1 cellular context compared by ENCODE assay signal in the genomic region with DNA sequence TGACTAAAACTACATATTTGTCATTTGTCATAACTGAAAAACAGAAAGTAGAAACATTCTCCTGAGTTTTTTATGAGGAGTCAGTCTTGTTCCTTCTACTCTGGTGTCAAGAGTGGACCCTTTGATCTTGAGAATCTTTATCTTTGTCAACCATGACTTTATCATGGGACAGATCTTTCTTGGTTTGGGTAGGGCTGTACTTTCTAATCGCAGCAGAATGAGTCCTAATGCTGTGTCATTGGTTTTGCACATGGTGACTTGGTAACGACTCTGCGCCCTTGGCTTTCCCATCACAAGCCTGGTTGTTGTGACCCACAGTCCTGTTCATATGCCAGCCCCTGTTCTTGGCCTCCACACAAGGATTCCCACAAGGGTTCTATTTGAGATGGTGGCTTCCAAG.
A peak's percentile ranks its signal among the peaks of the same experiment; 100 is the strongest.
TF ChIP-seq lines count a peak whose summit lies in the region.

No MANE protein-coding gene starts in this region.

TF ChIP-seq in K562, 482 proteins besides CTCF, POLR2A, EP300 and RAD21 (continues in another document):
- TF ChIP-seq, protein P1, sequence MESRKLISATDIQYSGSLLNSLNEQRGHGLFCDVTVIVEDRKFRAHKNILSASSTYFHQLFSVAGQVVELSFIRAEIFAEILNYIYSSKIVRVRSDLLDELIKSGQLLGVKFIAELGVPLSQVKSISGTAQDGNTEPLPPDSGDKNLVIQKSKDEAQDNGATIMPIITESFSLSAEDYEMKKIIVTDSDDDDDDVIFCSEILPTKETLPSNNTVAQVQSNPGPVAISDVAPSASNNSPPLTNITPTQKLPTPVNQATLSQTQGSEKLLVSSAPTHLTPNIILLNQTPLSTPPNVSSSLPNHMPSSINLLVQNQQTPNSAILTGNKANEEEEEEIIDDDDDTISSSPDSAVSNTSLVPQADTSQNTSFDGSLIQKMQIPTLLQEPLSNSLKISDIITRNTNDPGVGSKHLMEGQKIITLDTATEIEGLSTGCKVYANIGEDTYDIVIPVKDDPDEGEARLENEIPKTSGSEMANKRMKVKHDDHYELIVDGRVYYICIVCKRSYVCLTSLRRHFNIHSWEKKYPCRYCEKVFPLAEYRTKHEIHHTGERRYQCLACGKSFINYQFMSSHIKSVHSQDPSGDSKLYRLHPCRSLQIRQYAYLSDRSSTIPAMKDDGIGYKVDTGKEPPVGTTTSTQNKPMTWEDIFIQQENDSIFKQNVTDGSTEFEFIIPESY (CRISPR knock-in tag; IDR thresholded peaks at IDR 0.05): no peak
- no peak for TF ChIP-seq EZH2 (IDR thresholded peaks at IDR 0.05; ENCODE audit: borderline replicate concordance, low read depth, low read length)
- TF ChIP-seq SMARCE1 (IDR thresholded peaks at IDR 0.05): peak; percentile 53
- no peak for TF ChIP-seq ZNF436 (CRISPR knock-in tag; IDR thresholded peaks at IDR 0.05)
- no peak for TF ChIP-seq SRSF3 (IDR thresholded peaks at IDR 0.05; ENCODE audit: insufficient read depth, low read length)
- TF ChIP-seq MAFF (IDR thresholded peaks at IDR 0.05; ENCODE audit: low read length): peak; percentile 36; the same call in 1 of the 2 replicates
- TF ChIP-seq PML (IDR thresholded peaks at IDR 0.05; ENCODE audit: low read length): no peak
- 0 out of 2 replicates have a peak, but pooled peaks have one; percentile 59 for TF ChIP-seq ZNF41 (CRISPR knock-in tag; conservative IDR thresholded peaks at IDR 0.05)
- TF ChIP-seq, protein P2, sequence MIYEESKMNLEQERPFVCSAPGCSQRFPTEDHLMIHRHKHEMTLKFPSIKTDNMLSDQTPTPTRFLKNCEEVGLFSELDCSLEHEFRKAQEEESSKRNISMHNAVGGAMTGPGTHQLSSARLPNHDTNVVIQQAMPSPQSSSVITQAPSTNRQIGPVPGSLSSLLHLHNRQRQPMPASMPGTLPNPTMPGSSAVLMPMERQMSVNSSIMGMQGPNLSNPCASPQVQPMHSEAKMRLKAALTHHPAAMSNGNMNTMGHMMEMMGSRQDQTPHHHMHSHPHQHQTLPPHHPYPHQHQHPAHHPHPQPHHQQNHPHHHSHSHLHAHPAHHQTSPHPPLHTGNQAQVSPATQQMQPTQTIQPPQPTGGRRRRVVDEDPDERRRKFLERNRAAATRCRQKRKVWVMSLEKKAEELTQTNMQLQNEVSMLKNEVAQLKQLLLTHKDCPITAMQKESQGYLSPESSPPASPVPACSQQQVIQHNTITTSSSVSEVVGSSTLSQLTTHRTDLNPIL (CRISPR knock-in tag; IDR thresholded peaks at IDR 0.05): no peak
- TF ChIP-seq, protein P3, sequence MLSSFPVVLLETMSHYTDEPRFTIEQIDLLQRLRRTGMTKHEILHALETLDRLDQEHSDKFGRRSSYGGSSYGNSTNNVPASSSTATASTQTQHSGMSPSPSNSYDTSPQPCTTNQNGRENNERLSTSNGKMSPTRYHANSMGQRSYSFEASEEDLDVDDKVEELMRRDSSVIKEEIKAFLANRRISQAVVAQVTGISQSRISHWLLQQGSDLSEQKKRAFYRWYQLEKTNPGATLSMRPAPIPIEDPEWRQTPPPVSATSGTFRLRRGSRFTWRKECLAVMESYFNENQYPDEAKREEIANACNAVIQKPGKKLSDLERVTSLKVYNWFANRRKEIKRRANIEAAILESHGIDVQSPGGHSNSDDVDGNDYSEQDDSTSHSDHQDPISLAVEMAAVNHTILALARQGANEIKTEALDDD (IDR thresholded peaks at IDR 0.05): peak; percentile 47; the same call in 1 of the 2 replicates
- peak; percentile 95 for TF ChIP-seq LEF1 (IDR thresholded peaks at IDR 0.05)
- TF ChIP-seq ZNF282 (CRISPR knock-in tag; IDR thresholded peaks at IDR 0.05): no peak
- TF ChIP-seq, protein P4, sequence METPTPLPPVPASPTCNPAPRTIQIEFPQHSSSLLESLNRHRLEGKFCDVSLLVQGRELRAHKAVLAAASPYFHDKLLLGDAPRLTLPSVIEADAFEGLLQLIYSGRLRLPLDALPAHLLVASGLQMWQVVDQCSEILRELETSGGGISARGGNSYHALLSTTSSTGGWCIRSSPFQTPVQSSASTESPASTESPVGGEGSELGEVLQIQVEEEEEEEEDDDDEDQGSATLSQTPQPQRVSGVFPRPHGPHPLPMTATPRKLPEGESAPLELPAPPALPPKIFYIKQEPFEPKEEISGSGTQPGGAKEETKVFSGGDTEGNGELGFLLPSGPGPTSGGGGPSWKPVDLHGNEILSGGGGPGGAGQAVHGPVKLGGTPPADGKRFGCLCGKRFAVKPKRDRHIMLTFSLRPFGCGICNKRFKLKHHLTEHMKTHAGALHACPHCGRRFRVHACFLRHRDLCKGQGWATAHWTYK (CRISPR knock-in tag; IDR thresholded peaks at IDR 0.05): no peak
- TF ChIP-seq PCBP2 (IDR thresholded peaks at IDR 0.05; ENCODE audit: low read depth, low read length, poor library complexity, severe bottlenecking): no peak
- no peak for TF ChIP-seq ZNF79 (CRISPR knock-in tag; IDR thresholded peaks at IDR 0.05; ENCODE audit: low read depth)
- TF ChIP-seq RBM22 (IDR thresholded peaks at IDR 0.05; ENCODE audit: low read depth, low read length, poor library complexity, severe bottlenecking): no peak
- TF ChIP-seq, protein P5, sequence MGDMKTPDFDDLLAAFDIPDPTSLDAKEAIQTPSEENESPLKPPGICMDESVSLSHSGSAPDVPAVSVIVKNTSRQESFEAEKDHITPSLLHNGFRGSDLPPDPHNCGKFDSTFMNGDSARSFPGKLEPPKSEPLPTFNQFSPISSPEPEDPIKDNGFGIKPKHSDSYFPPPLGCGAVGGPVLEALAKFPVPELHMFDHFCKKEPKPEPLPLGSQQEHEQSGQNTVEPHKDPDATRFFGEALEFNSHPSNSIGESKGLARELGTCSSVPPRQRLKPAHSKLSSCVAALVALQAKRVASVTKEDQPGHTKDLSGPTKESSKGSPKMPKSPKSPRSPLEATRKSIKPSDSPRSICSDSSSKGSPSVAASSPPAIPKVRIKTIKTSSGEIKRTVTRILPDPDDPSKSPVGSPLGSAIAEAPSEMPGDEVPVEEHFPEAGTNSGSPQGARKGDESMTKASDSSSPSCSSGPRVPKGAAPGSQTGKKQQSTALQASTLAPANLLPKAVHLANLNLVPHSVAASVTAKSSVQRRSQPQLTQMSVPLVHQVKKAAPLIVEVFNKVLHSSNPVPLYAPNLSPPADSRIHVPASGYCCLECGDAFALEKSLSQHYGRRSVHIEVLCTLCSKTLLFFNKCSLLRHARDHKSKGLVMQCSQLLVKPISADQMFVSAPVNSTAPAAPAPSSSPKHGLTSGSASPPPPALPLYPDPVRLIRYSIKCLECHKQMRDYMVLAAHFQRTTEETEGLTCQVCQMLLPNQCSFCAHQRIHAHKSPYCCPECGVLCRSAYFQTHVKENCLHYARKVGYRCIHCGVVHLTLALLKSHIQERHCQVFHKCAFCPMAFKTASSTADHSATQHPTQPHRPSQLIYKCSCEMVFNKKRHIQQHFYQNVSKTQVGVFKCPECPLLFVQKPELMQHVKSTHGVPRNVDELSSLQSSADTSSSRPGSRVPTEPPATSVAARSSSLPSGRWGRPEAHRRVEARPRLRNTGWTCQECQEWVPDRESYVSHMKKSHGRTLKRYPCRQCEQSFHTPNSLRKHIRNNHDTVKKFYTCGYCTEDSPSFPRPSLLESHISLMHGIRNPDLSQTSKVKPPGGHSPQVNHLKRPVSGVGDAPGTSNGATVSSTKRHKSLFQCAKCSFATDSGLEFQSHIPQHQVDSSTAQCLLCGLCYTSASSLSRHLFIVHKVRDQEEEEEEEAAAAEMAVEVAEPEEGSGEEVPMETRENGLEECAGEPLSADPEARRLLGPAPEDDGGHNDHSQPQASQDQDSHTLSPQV (IDR thresholded peaks at IDR 0.05): peak; percentile 51; the same call in 1 of the 2 replicates
- no peak for TF ChIP-seq SMARCB1 (IDR thresholded peaks at IDR 0.05; ENCODE audit: insufficient read length, low read depth)
- no peak for TF ChIP-seq ZC3H11A (IDR thresholded peaks at IDR 0.05; ENCODE audit: low read depth, low read length)
- TF ChIP-seq PTTG1 (tag; IDR thresholded peaks at IDR 0.05; ENCODE audit: low read depth): no peak
- peak; percentile 73 for TF ChIP-seq ARID1B (IDR thresholded peaks at IDR 0.05)
- TF ChIP-seq ARHGAP35 (IDR thresholded peaks at IDR 0.05; ENCODE audit: partially characterized antibody): no peak
- no peak for TF ChIP-seq JUN (IDR thresholded peaks at IDR 0.05; ENCODE audit: borderline replicate concordance, low read depth, low read length)
- no peak for TF ChIP-seq JUN (CRISPR knock-in tag; IDR thresholded peaks at IDR 0.05; ENCODE audit: borderline replicate concordance)
- peak; percentile 72 for TF ChIP-seq DPF2 (IDR thresholded peaks at IDR 0.05)
- no peak for TF ChIP-seq LCOR (CRISPR knock-in tag; IDR thresholded peaks at IDR 0.05)
- peak; percentile 54 for TF ChIP-seq MEIS2 (IDR thresholded peaks at IDR 0.05; ENCODE audit: partially characterized antibody)
- TF ChIP-seq MTA1 (IDR thresholded peaks at IDR 0.05; ENCODE audit: borderline replicate concordance): peak; percentile 42; the same call in 1 of the 2 replicates
- TF ChIP-seq, protein P6, sequence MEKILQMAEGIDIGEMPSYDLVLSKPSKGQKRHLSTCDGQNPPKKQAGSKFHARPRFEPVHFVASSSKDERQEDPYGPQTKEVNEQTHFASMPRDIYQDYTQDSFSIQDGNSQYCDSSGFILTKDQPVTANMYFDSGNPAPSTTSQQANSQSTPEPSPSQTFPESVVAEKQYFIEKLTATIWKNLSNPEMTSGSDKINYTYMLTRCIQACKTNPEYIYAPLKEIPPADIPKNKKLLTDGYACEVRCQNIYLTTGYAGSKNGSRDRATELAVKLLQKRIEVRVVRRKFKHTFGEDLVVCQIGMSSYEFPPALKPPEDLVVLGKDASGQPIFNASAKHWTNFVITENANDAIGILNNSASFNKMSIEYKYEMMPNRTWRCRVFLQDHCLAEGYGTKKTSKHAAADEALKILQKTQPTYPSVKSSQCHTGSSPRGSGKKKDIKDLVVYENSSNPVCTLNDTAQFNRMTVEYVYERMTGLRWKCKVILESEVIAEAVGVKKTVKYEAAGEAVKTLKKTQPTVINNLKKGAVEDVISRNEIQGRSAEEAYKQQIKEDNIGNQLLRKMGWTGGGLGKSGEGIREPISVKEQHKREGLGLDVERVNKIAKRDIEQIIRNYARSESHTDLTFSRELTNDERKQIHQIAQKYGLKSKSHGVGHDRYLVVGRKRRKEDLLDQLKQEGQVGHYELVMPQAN (IDR thresholded peaks at IDR 0.05; ENCODE audit: borderline replicate concordance): no peak
- TF ChIP-seq HOXB6 (CRISPR knock-in tag; IDR thresholded peaks at IDR 0.05; ENCODE audit: borderline replicate concordance): no peak
- TF ChIP-seq, protein P7, sequence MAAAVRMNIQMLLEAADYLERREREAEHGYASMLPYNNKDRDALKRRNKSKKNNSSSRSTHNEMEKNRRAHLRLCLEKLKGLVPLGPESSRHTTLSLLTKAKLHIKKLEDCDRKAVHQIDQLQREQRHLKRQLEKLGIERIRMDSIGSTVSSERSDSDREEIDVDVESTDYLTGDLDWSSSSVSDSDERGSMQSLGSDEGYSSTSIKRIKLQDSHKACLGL (CRISPR knock-in tag; IDR thresholded peaks at IDR 0.05; ENCODE audit: borderline replicate concordance, poor library complexity, severe bottlenecking): no peak
- peak; percentile 32 for TF ChIP-seq CBFA2T2 (conservative IDR thresholded peaks at IDR 0.05)
- no peak for TF ChIP-seq SAFB (IDR thresholded peaks at IDR 0.05; ENCODE audit: borderline replicate concordance, low read depth, low read length)
- TF ChIP-seq ZNF445 (CRISPR knock-in tag; IDR thresholded peaks at IDR 0.05; ENCODE audit: low read depth): no peak
- TF ChIP-seq ZNF3 (CRISPR knock-in tag; IDR thresholded peaks at IDR 0.05): no peak
- no peak for TF ChIP-seq SIN3A (IDR thresholded peaks at IDR 0.05; ENCODE audit: borderline replicate concordance in 2 of 2, control insufficient read depth in 1 of 2, low read depth in 2 of 2, low read length in 2 of 2)
- TF ChIP-seq MYC (IDR thresholded peaks at IDR 0.05; ENCODE audit: low read depth, low read length): 0 out of 2 replicates have a peak, but pooled peaks have one; percentile 43
- no peak for TF ChIP-seq MYC (CRISPR knock-in tag; IDR thresholded peaks at IDR 0.05; ENCODE audit: borderline replicate concordance, low read depth)
- TF ChIP-seq, protein P8, sequence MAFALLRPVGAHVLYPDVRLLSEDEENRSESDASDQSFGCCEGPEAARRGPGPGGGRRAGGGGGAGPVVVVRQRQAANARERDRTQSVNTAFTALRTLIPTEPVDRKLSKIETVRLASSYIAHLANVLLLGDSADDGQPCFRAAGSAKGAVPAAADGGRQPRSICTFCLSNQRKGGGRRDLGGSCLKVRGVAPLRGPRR (CRISPR knock-in tag; IDR thresholded peaks at IDR 0.05): no peak
- TF ChIP-seq BRD4 (IDR thresholded peaks at IDR 0.05): no peak
- TF ChIP-seq EHMT2 (IDR thresholded peaks at IDR 0.05): peak; percentile 52; the same call in 1 of the 2 replicates
- TF ChIP-seq PHB (CRISPR knock-in tag; IDR thresholded peaks at IDR 0.05): no peak
- no peak for TF ChIP-seq CHD4 (IDR thresholded peaks at IDR 0.05; ENCODE audit: insufficient read depth, insufficient replicate concordance, low read depth, low read length, poor library complexity, severe bottlenecking)
- no peak for TF ChIP-seq FOXJ3 (CRISPR knock-in tag; IDR thresholded peaks at IDR 0.05)
- TF ChIP-seq BRD9 (IDR thresholded peaks at IDR 0.05; ENCODE audit: low read depth, partially characterized antibody): no peak
- TF ChIP-seq, protein P9, sequence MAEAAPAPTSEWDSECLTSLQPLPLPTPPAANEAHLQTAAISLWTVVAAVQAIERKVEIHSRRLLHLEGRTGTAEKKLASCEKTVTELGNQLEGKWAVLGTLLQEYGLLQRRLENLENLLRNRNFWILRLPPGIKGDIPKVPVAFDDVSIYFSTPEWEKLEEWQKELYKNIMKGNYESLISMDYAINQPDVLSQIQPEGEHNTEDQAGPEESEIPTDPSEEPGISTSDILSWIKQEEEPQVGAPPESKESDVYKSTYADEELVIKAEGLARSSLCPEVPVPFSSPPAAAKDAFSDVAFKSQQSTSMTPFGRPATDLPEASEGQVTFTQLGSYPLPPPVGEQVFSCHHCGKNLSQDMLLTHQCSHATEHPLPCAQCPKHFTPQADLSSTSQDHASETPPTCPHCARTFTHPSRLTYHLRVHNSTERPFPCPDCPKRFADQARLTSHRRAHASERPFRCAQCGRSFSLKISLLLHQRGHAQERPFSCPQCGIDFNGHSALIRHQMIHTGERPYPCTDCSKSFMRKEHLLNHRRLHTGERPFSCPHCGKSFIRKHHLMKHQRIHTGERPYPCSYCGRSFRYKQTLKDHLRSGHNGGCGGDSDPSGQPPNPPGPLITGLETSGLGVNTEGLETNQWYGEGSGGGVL (CRISPR knock-in tag; IDR thresholded peaks at IDR 0.05): no peak
- no peak for TF ChIP-seq NCOA1 (IDR thresholded peaks at IDR 0.05; ENCODE audit: low read depth)
- peak; percentile 41; the same call in 1 of the 2 replicates for TF ChIP-seq TEAD4 (IDR thresholded peaks at IDR 0.05; ENCODE audit: low read length)
- TF ChIP-seq TEAD4 (CRISPR knock-in tag; IDR thresholded peaks at IDR 0.05; ENCODE audit: borderline replicate concordance): no peak
- TF ChIP-seq ZSCAN29 (IDR thresholded peaks at IDR 0.05): no peak
- peak; percentile 72 for TF ChIP-seq C11orf30 (IDR thresholded peaks at IDR 0.05; ENCODE audit: low read depth)
- TF ChIP-seq, protein P10, sequence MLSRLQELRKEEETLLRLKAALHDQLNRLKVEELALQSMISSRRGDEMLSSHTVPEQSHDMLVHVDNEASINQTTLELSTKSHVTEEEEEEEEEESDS (CRISPR knock-in tag; IDR thresholded peaks at IDR 0.05): no peak
- no peak for TF ChIP-seq HDGF (IDR thresholded peaks at IDR 0.05)
- TF ChIP-seq TRIM28 (IDR thresholded peaks at IDR 0.05): no peak
- no peak for TF ChIP-seq ZBTB17 (CRISPR knock-in tag; IDR thresholded peaks at IDR 0.05)
